33 cellular contexts compared by ENCODE assay signal in the genomic region with DNA sequence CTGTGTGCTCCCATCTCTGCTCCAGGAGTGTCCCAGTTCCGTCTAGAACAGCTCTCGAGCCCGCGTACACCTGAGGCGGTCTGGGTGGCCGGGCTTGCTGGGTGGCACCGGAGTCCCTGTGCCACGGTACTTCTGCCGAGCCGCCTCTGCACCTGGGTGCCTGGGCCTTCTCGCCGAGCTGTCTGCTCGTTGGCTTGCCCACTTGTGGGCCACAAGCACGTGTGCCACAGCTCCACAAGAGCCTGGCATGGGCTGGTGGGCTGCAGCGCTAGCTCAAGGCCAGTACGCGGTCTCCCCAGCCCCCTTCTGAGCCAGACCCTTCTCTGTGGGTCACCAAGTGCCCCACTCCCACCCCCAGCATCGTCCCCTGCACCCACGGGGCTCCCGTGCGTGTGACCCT.
"Had no signal": no experiment of that assay in that cellular context is flagged by ENCODE, and none has a peak within 500 bp of the region (broad histone marks: within the 10 kb centered on the region; RNA-seq: fewer than 3 reads in every experiment).

No MANE protein-coding gene starts in this region.

- DNase-seq: activated B cell treated with CpG ODN at 0.5 μM for 24 hours; activated CD4-positive, alpha-beta memory T cell treated with anti-CD3 and anti-CD28 coated beads for 36 hours; activated CD4-positive, alpha-beta T cell treated with anti-CD3 and anti-CD28 coated beads for 4 hours; activated CD4-positive, alpha-beta T cell treated with anti-CD3 and anti-CD28 coated beads, Interleukin-2, amount 10 ng/mL, durations not matched to agents 24 days and 14 days; activated CD4-positive, alpha-beta T cell treated with anti-CD3 and anti-CD28 coated beads, Interleukin-2, amount 50 U/mL, for 1 hour; activated CD4-positive, alpha-beta T cell treated with anti-CD3 and anti-CD28 coated beads, Interleukin-2, amount 50 U/mL, for 4 hours; activated CD4-positive, CD25-positive, alpha-beta regulatory T cell treated with anti-CD3 and anti-CD28 coated beads, Interleukin-2, amount 50 U/mL, for 72 hours; activated CD8-positive, alpha-beta memory T cell treated with anti-CD3 and anti-CD28 coated beads, Interleukin-2, amount 50 U/mL, for 4 hours; activated CD8-positive, alpha-beta T cell treated with anti-CD3 and anti-CD28 coated beads for 36 hours; activated effector memory CD4-positive, alpha-beta T cell treated with anti-CD3 and anti-CD28 coated beads, Interleukin-2, amount 50 U/mL, for 16 hours; activated gamma-delta T cell treated with Interleukin-2 at 50 U/mL for 16 hours; activated naive CD4-positive, alpha-beta T cell; activated naive CD4-positive, alpha-beta T cell treated with anti-CD3 and anti-CD28 coated beads for 36 hours; activated naive CD4-positive, alpha-beta T cell treated with anti-CD3 and anti-CD28 coated beads, Interleukin-2, amount 50 U/mL, for 16 hours; activated naive CD8-positive, alpha-beta T cell treated with anti-CD3 and anti-CD28 coated beads for 36 hours; activated T-cell treated with anti-CD3 and anti-CD28 coated beads for 4 hours; activated T-cell treated with anti-CD3 and anti-CD28 coated beads, Interleukin-2, amount 50 U/mL, for 1 hour; activated T-cell treated with anti-CD3 and anti-CD28 coated beads, Interleukin-2, amount 50 U/mL, for 4 hours; activated T-cell treated with anti-CD3 and anti-CD28 coated beads, Interleukin-2, amount 50 U/mL, for 72 hours; adrenal gland; amniotic stem cell; aorta; body of pancreas; brain microvascular endothelial cell; central memory CD4-positive, alpha-beta T cell; cerebellar nuclear complex; T-helper 1 cell; T-helper 2 cell; T-helper 9 cell had no signal

- H3K9me3 ChIP-seq: adrenal gland, body of pancreas had no signal

- H3K27ac ChIP-seq: adrenal gland, body of pancreas, brain microvascular endothelial cell, breast epithelium, VCaP had no signal

- H3K36me3 ChIP-seq: adrenal gland, brain microvascular endothelial cell, breast epithelium had no signal

- FAIRE-seq: astrocyte, TTC549 had no signal

- H3K4me3 ChIP-seq: adrenal gland, body of pancreas, breast epithelium had no signal

- H3K27me3 ChIP-seq: adrenal gland, body of pancreas, brain microvascular endothelial cell, breast epithelium had no signal

- H3K4me1 ChIP-seq: breast epithelium had no signal
